20 cellular contexts compared by ENCODE assay signal in genomic region chr14:92770454-92770853, GRCh38. TPM values are rescaled to one million over a fixed set of nuclear protein-coding genes. Genes with fewer than 3 reads are reported as not detected.
A peak's percentile ranks its signal among the peaks of the same experiment; 100 is the strongest.
DNase-seq lines count a peak whose midpoint lies in the region; ATAC-seq, FAIRE-seq and TF ChIP-seq lines count a peak whose summit lies in the region.
"Had no signal": no experiment of that assay in that cellular context is flagged by ENCODE, and none has a peak within 500 bp of the region (broad histone marks: within the 10 kb centered on the region; RNA-seq: fewer than 3 reads in every experiment).

No MANE protein-coding gene starts in this region.

- H3K27me3 Mint-ChIP-seq in T-helper 2 cell treated with Interferon-gamma antibody and Interleukin-4, amounts not matched to agents 5 μg/mL and 100 μg/mL, for 36 hours (ENCODE audit: low read depth) = peaks cover 51% of the 10 kb centered on the region
- H3K27me3 Mint-ChIP-seq in HFFc6 (ENCODE audit: insufficient read depth) = peaks cover 27% of the 10 kb centered on the region
- H3K27me3 Mint-ChIP-seq: CD4-positive, alpha-beta memory T cell had no signal

- H3K27ac Mint-ChIP-seq in T-helper 2 cell treated with Interferon-gamma antibody and Interleukin-4, amounts not matched to agents 5 μg/mL and 100 μg/mL, for 36 hours = peak overlapping the region; percentile 15
- no peak overlapping the region for H3K27ac Mint-ChIP-seq in HFFc6

- WGBS in A549 (ENCODE audit: missing lambda C conversion rate) = 89% methylated on average over 2 of the region's 2 CpGs
- WGBS in HepG2 (ENCODE audit: low lambda C conversion rate) = 86% methylated on average over 2 of the region's 2 CpGs

- no TSS peak for BruUV-seq in HepG2 (replicated peaks; lab: Mats Ljungman, UMichigan)

- H3K4me1 Mint-ChIP-seq in T-helper 2 cell treated with Interferon-gamma antibody and Interleukin-4, amounts not matched to agents 5 μg/mL and 100 μg/mL, for 36 hours (ENCODE audit: low read depth) = peaks cover 25% of the 10 kb centered on the region
- H3K4me1 Mint-ChIP-seq in HFFc6 (ENCODE audit: low read depth) = no peaks in the 10 kb centered on the region

- no peaks in the 10 kb centered on the region for H3K36me3 ChIP-seq in HepG2 (replicated peaks in 1 of 2; ENCODE audit: control insufficient read depth in 1 of 2, insufficient read depth in 2 of 2, low read length in 2 of 2)
- H3K36me3 ChIP-seq: HAP-1 had no signal

- H3K9ac ChIP-seq in HepG2 (ENCODE audit: insufficient read depth, low read depth, low read length) = no peak overlapping the region

- H3K27ac ChIP-seq in A549 (no peak overlapping the region), HepG2 (ENCODE audit: extremely low read length, insufficient read depth, low read length) (no peak overlapping the region)

- no peaks in the 10 kb centered on the region for H4K20me1 ChIP-seq in HepG2 (ENCODE audit: insufficient read depth, low read length)

- TF ChIP-seq POLR2A in A549 (IDR thresholded peaks at IDR 0.05; ENCODE audit: low read length) (no peak), HepG2 (IDR thresholded peaks at IDR 0.05; ENCODE audit: insufficient read depth in 1 of 2, low read depth in 2 of 2, low read length in 2 of 2) (no peak)

- H3K79me2 ChIP-seq in HepG2 (ENCODE audit: insufficient read depth, low read length) = no peaks in the 10 kb centered on the region

- POLR2A ChIA-PET in A549 (lab: Yijun Ruan, JAX) = no interaction called here
- POLR2A ChIA-PET in HepG2 (lab: Yijun Ruan, JAX) = no interaction called here

- no peaks in the 10 kb centered on the region for H3K4me1 ChIP-seq in A549
- H3K4me1 ChIP-seq in HepG2 (ENCODE audit: insufficient read depth, low read length) = no peaks in the 10 kb centered on the region
- H3K4me1 ChIP-seq: HAP-1 had no signal

- CTCF ChIA-PET in A549 (lab: Yijun Ruan, JAX) = interaction anchor here (0.8 to 1.5 kb wide), 3 partner anchors 10 to 281 kb away, joined by 3 to 5 read pairs (median 4); no protein-coding TSS in a partner anchor
- CTCF ChIA-PET in HepG2 (lab: Yijun Ruan, JAX; ENCODE audit: low intra/inter-chr PET ratio, low total read pairs) = no interaction called here

- no peaks in the 10 kb centered on the region for H3K9me3 Mint-ChIP-seq in T-helper 2 cell treated with Interferon-gamma antibody and Interleukin-4, amounts not matched to agents 5 μg/mL and 100 μg/mL, for 36 hours
- no peaks in the 10 kb centered on the region for H3K9me3 Mint-ChIP-seq in HFFc6
- H3K9me3 Mint-ChIP-seq: CD4-positive, alpha-beta memory T cell had no signal

- no peak overlapping the region for H3K4me3 Mint-ChIP-seq in T-helper 2 cell treated with Interferon-gamma antibody and Interleukin-4, amounts not matched to agents 5 μg/mL and 100 μg/mL, for 36 hours
- no peak overlapping the region for H3K4me3 Mint-ChIP-seq in HFFc6
- H3K4me3 Mint-ChIP-seq: CD4-positive, alpha-beta memory T cell had no signal

- H3K4me3 ChIP-seq in A549 = no peak overlapping the region
- no peak overlapping the region for H3K4me3 ChIP-seq in GM12865 (ENCODE audit: low read depth, low read length)
- no peak overlapping the region for H3K4me3 ChIP-seq in HepG2 (replicated peaks in 1 of 3; ENCODE audit: insufficient read depth in 1 of 3, low read depth in 2 of 3, low read length in 3 of 3)
- H3K4me3 ChIP-seq: HAP-1 had no signal

- TF ChIP-seq EP300 in A549 (IDR thresholded peaks at IDR 0.05) (no peak), HepG2 (IDR thresholded peaks at IDR 0.05; ENCODE audit: low read depth in 2 of 2, low read length in 2 of 2) (no peak), HepG2 (CRISPR knock-in tag; IDR thresholded peaks at IDR 0.05; ENCODE audit: borderline replicate concordance) (no peak)

- no peaks in the 10 kb centered on the region for H3K27me3 ChIP-seq in HepG2 (ENCODE audit: control insufficient read depth in 1 of 2, insufficient read depth in 2 of 2, low read length in 2 of 2)

- in situ Hi-C loops in HepG2 (cut with HindIII; ENCODE audit: extremely low pct_ligation_motif_present, low pct_unique_long_range_greater_than_20kb) = no loop called here

- H3K4me2 ChIP-seq in A549 = no peak overlapping the region
- H3K4me2 ChIP-seq in HepG2 (ENCODE audit: low read depth, low read length) = no peak overlapping the region

- no peaks in the 10 kb centered on the region for H3K36me3 Mint-ChIP-seq in T-helper 2 cell treated with Interferon-gamma antibody and Interleukin-4, amounts not matched to agents 5 μg/mL and 100 μg/mL, for 36 hours (ENCODE audit: low read depth)
- no peaks in the 10 kb centered on the region for H3K36me3 Mint-ChIP-seq in HFFc6 (ENCODE audit: low read depth)
- H3K36me3 Mint-ChIP-seq: CD4-positive, alpha-beta memory T cell had no signal

- intact Hi-C loops in HepG2 (cut with micrococcal nuclease; ENCODE audit: unreplicated experiment) = no loop called here

- TF ChIP-seq CTCF in A549 (IDR thresholded peaks at IDR 0.05) (no peak), GM12865 (IDR thresholded peaks at IDR 0.05; ENCODE audit: insufficient read depth, low read depth, low read length, missing control alignments) (no peak), HepG2 (CRISPR knock-in tag; IDR thresholded peaks at IDR 0.05) (no peak), HFFc6 (IDR thresholded peaks at IDR 0.05) (no peak)

- ATAC-seq in A549 (no peak), HepG2 (no peak)
- ATAC-seq: Panc1, Right ventricle myocardium inferior had no signal

- H2AFZ ChIP-seq in HepG2 (ENCODE audit: low read length) = no peak overlapping the region

- DNase-seq in A549 (ENCODE audit: low read depth in 1 of 2, low spot score in 1 of 2) (no peak), GM12865 (ENCODE audit: low read depth) (peak; percentile 55), HepG2 (ENCODE audit: low spot score) (no peak), HFFc6 (no peak), NCI-H446 (lab: John Stamatoyannopoulos, UW) (no peak), GDM1 (lab: John Stamatoyannopoulos, UW) (no peak), NCI-H526 (lab: John Stamatoyannopoulos, UW) (no peak)
- no peak for DNase-seq in T-helper 2 cell treated with Interferon-gamma antibody and Interleukin-4, amounts not matched to agents 5 μg/mL and 100 μg/mL, for 36 hours (ENCODE audit: low spot score)
- DNase-seq: AML-193; CD4-positive, alpha-beta memory T cell; DMS79 treated with DMSO at 0.1 percent for 48 hours; NCI-H1436 treated with DMSO at 0.1 percent for 48 hours; NCI-H2081; NCI-H345; NCI-H748 treated with DMSO at 0.1 percent for 48 hours had no signal

- H3K9me3 ChIP-seq in A549 = no peaks in the 10 kb centered on the region
- H3K9me3 ChIP-seq in HepG2 (ENCODE audit: low read length) = no peaks in the 10 kb centered on the region
- H3K9me3 ChIP-seq: HAP-1 had no signal

- FAIRE-seq in A549 (lab: Jason Lieb, UNC) (no peak), HepG2 (lab: Jason Lieb, UNC) (no peak)
- FAIRE-seq: D721Med, G401.6 had no signal

- no peak for TF ChIP-seq RAD21 in A549 (conservative IDR thresholded peaks at IDR 0.05 in 1 of 2, IDR thresholded peaks at IDR 0.05 in 1 of 2)
- TF ChIP-seq RAD21 in HepG2 (CRISPR knock-in tag; IDR thresholded peaks at IDR 0.05) = no peak

RNA-seq across cellular contexts. Expression of gene LGMN, which starts 22.0 kb away (rescaled TPM):
- polyA plus RNA-seq in A549 (2011; rRNA removed) (106 and 136 TPM in 2 replicates), A549 (2017; fragmentation: RNase III; extraction: RNeasy Plus Mini Kit Qiagen cat#74134 plus additional on column Dnase treatment) (59.6 to 70.4 TPM (median 66.2 TPM) in 3 replicates), HepG2 (2011; rRNA removed) (76.4 and 83.6 TPM in 2 replicates)
- polyA plus RNA-seq in A549 (2012; cell fraction: cytosol; rRNA removed) = 65.2 and 65.4 TPM in 2 replicates
- polyA plus RNA-seq in A549 (2012; cell fraction: nucleus; rRNA removed) = 140 TPM in 2 replicates
- polyA minus RNA-seq in A549 (2011; rRNA and poly(A)+ RNA removed) = 65.5 and 79.0 TPM in 2 replicates
- 10.4 and 28.9 TPM in 2 replicates for total RNA-seq in HepG2 (2016; rRNA removed; fragmentation: Illumina TruSeq; extraction: Trizol)
- total RNA-seq in HepG2 (2016; cell fraction: cytosol; rRNA removed; fragmentation: Illumina TruSeq; extraction: Trizol; ENCODE audit: low read depth) = 3.0 and 5.2 TPM in 2 replicates
- 10.1 and 29.2 TPM in 2 replicates for total RNA-seq in HepG2 (2016; cell fraction: insoluble cytoplasmic fraction; rRNA removed; fragmentation: Illumina TruSeq; extraction: Trizol)
- 6.4 and 6.6 TPM in 2 replicates for total RNA-seq in HepG2 (2016; cell fraction: membrane; rRNA removed; fragmentation: Illumina TruSeq; extraction: Trizol)
- total RNA-seq in HepG2 (2016; cell fraction: nucleus; rRNA removed; fragmentation: Illumina TruSeq; extraction: Trizol) = 26.8 and 34.0 TPM in 2 replicates
- 76.0 and 85.2 TPM in 2 replicates for polyA plus RNA-seq in HepG2 (2011; cell fraction: cytosol; rRNA removed)
- polyA plus RNA-seq in HepG2 (2011; cell fraction: nucleus; rRNA removed) = 50.5 and 61.9 TPM in 2 replicates
- 45.0 and 57.9 TPM in 2 replicates for polyA plus RNA-seq in HepG2 (2012)
- polyA plus RNA-seq in HepG2 (2016; cell fraction: cytosol; fragmentation: Illumina TruSeq; extraction: Trizol; ENCODE audit: low read depth) = 3.5 and 4.0 TPM in 2 replicates
- 12.3 and 12.9 TPM in 2 replicates for polyA plus RNA-seq in HepG2 (2016; cell fraction: insoluble cytoplasmic fraction; fragmentation: Illumina TruSeq; extraction: Trizol; ENCODE audit: low read depth)
- 4.3 and 4.4 TPM in 2 replicates for polyA plus RNA-seq in HepG2 (2016; cell fraction: membrane; fragmentation: Illumina TruSeq; extraction: Trizol; ENCODE audit: low read depth)
- 46.4 and 49.9 TPM in 2 replicates for polyA plus RNA-seq in HepG2 (2016; cell fraction: nucleus; fragmentation: Illumina TruSeq; extraction: Trizol; ENCODE audit: insufficient read depth, low read depth)
- polyA minus RNA-seq in HepG2 (2011; rRNA and poly(A)+ RNA removed; ENCODE audit: low replicate concordance) = 30.5 and 33.0 TPM in 2 replicates
- 17.5 and 19.4 TPM in 2 replicates for polyA minus RNA-seq in HepG2 (2011; cell fraction: cytosol; rRNA and poly(A)+ RNA removed)
- polyA minus RNA-seq in HepG2 (2011; cell fraction: nucleus; rRNA and poly(A)+ RNA removed) = 14.9 and 23.0 TPM in 2 replicates
- total RNA-seq in HFFc6 (2021; fragmentation: NEBNext Ultra II Directional; extraction: Animal tissue kit (Norgen Biotek cat#: 25700)) = 10 to 100 TPM; 37.0 to 57.3 (median 43.3) TPM

RNA-seq across cellular contexts. Expression of gene GOLGA5, which starts 23.7 kb away (rescaled TPM):
- 49.5 and 53.8 TPM in 2 replicates for polyA plus RNA-seq in A549 (2011; rRNA removed)
- 13.0 and 13.1 TPM in 2 replicates for polyA plus RNA-seq in A549 (2012; cell fraction: cytosol; rRNA removed)
- 4.0 and 4.8 TPM in 2 replicates for polyA plus RNA-seq in A549 (2012; cell fraction: nucleus; rRNA removed)
- 27.4 to 34.0 TPM (median 31.9 TPM) in 3 replicates for polyA plus RNA-seq in A549 (2017; fragmentation: RNase III; extraction: RNeasy Plus Mini Kit Qiagen cat#74134 plus additional on column Dnase treatment)
- polyA minus RNA-seq in A549 (2011; rRNA and poly(A)+ RNA removed) = 12.2 and 14.2 TPM in 2 replicates
- total RNA-seq in HepG2 (2016; rRNA removed; fragmentation: Illumina TruSeq; extraction: Trizol) = 40.0 and 54.6 TPM in 2 replicates
- 18.6 and 23.9 TPM in 2 replicates for total RNA-seq in HepG2 (2016; cell fraction: cytosol; rRNA removed; fragmentation: Illumina TruSeq; extraction: Trizol; ENCODE audit: low read depth)
- total RNA-seq in HepG2 (2016; cell fraction: insoluble cytoplasmic fraction; rRNA removed; fragmentation: Illumina TruSeq; extraction: Trizol) = 38.1 and 54.7 TPM in 2 replicates
- total RNA-seq in HepG2 (2016; cell fraction: membrane; rRNA removed; fragmentation: Illumina TruSeq; extraction: Trizol) = 41.5 and 47.7 TPM in 2 replicates
- 21.9 and 23.1 TPM in 2 replicates for total RNA-seq in HepG2 (2016; cell fraction: nucleus; rRNA removed; fragmentation: Illumina TruSeq; extraction: Trizol)
- 25.7 and 31.0 TPM in 2 replicates for polyA plus RNA-seq in HepG2 (2011; rRNA removed)
- polyA plus RNA-seq in HepG2 (2011; cell fraction: cytosol; rRNA removed) = 16.9 and 24.2 TPM in 2 replicates
- 9.2 and 10.4 TPM in 2 replicates for polyA plus RNA-seq in HepG2 (2011; cell fraction: nucleus; rRNA removed)
- polyA plus RNA-seq in HepG2 (2012) = 27.9 and 42.1 TPM in 2 replicates
- 13.0 and 14.4 TPM in 2 replicates for polyA plus RNA-seq in HepG2 (2016; cell fraction: cytosol; fragmentation: Illumina TruSeq; extraction: Trizol; ENCODE audit: low read depth)
- polyA plus RNA-seq in HepG2 (2016; cell fraction: insoluble cytoplasmic fraction; fragmentation: Illumina TruSeq; extraction: Trizol; ENCODE audit: low read depth) = 51.6 and 52.3 TPM in 2 replicates
- polyA plus RNA-seq in HepG2 (2016; cell fraction: membrane; fragmentation: Illumina TruSeq; extraction: Trizol; ENCODE audit: low read depth) = 30.5 and 32.1 TPM in 2 replicates
- polyA plus RNA-seq in HepG2 (2016; cell fraction: nucleus; fragmentation: Illumina TruSeq; extraction: Trizol; ENCODE audit: insufficient read depth, low read depth) = 28.4 and 29.6 TPM in 2 replicates
- polyA minus RNA-seq in HepG2 (2011; rRNA and poly(A)+ RNA removed; ENCODE audit: low replicate concordance) = 9.6 and 9.8 TPM in 2 replicates
- polyA minus RNA-seq in HepG2 (2011; cell fraction: cytosol; rRNA and poly(A)+ RNA removed) = 19.8 and 26.8 TPM in 2 replicates
- 27.6 and 40.0 TPM in 2 replicates for polyA minus RNA-seq in HepG2 (2011; cell fraction: nucleus; rRNA and poly(A)+ RNA removed)
- 10 to 100 TPM; 41.1 to 50.7 (median 48.3) TPM for total RNA-seq in HFFc6 (2021; fragmentation: NEBNext Ultra II Directional; extraction: Animal tissue kit (Norgen Biotek cat#: 25700))

Comparison
In these comparisons a context has a peak if more than half of its experiments do, and no peak if none do; other contexts are left out.
1. Of the 38 proteins assayed by ChIP-seq in both HepG2 and A549: peak only in HepG2: none; only in A549: none; in both: MAFK; in neither: 37.